ENCODE assay signal across 7 cellular contexts in genomic region chr5:160787247-160787646, GRCh38.
A peak's percentile ranks its signal among the peaks of the same experiment; 100 is the strongest.
DNase-seq lines count a peak whose midpoint lies in the region; ATAC-seq and TF ChIP-seq lines count a peak whose summit lies in the region.

No MANE protein-coding gene starts in this region.

- no peaks in the 10 kb centered on the region for H3K27me3 ChIP-seq in GM23338 (ENCODE audit: insufficient read depth)
- H3K27me3 ChIP-seq in left lung = no peaks in the 10 kb centered on the region

- H3F3A ChIP-seq in GM23338 (replicated peaks; ENCODE audit: low read depth) = no peaks in the 10 kb centered on the region

- H3K27ac Mint-ChIP-seq in GM23338 = no peak overlapping the region

- no peaks in the 10 kb centered on the region for H3K36me3 Mint-ChIP-seq in GM23338 (ENCODE audit: low read depth)

- DNase-seq in GM12864 (ENCODE audit: low read depth) (no peak), GM23338 (ENCODE audit: low spot score) (peak; percentile 75), RPMI8226 (peak; percentile 38), left lung (peak in 1 of 2 donors; percentile 42), putamen (ENCODE audit: low spot score) (no peak)

- peaks cover 5% of the 10 kb centered on the region; the same call in 1 of the 2 replicates for H3K9me2 ChIP-seq in GM23338 (ENCODE audit: insufficient read depth)

- intact Hi-C loops in left lung (cut with DNase I) = no loop called here

- H3K9me3 Mint-ChIP-seq in GM23338 = peaks cover 2% of the 10 kb centered on the region; the same call in 1 of the 3 replicates

- H3K4me3 ChIP-seq in GM12864 (ENCODE audit: low read depth, low read length) (no peak overlapping the region), GM23338 (no peak overlapping the region), left lung (no peak overlapping the region)

- no peak overlapping the region for H3K4me3 Mint-ChIP-seq in GM23338

- peaks cover 9% of the 10 kb centered on the region; the same call in 2 of the 3 replicates for H3K4me1 Mint-ChIP-seq in GM23338

- H2AFZ ChIP-seq in GM23338 = no peak overlapping the region

- H3K4me1 ChIP-seq in GM23338 (ENCODE audit: insufficient read depth) = 0 out of 2 replicates have a peak, but pooled peaks cover 7% of the 10 kb centered on the region
- no peaks in the 10 kb centered on the region for H3K4me1 ChIP-seq in left lung

- H3K27me3 Mint-ChIP-seq in GM23338 (ENCODE audit: insufficient read depth, low read depth, poor library complexity) = no peaks in the 10 kb centered on the region

- no peaks in the 10 kb centered on the region for H3K9me3 ChIP-seq in left lung

- H3K4me2 ChIP-seq in GM23338 = no peak overlapping the region

- ATAC-seq in GM23338 (peak; percentile 95), left lung (peak; percentile 92), HG03095 (IDR thresholded peaks at IDR 0.05; ENCODE audit: unreplicated experiment) (no peak), GM19328 (IDR thresholded peaks at IDR 0.05; ENCODE audit: unreplicated experiment) (no peak)

- H3K36me3 ChIP-seq in GM23338 (ENCODE audit: insufficient read depth) (no peaks in the 10 kb centered on the region), left lung (no peaks in the 10 kb centered on the region)

- no peaks in the 10 kb centered on the region for H3K79me2 ChIP-seq in GM23338 (replicated peaks; ENCODE audit: insufficient read depth)

- H4K20me1 ChIP-seq in GM23338 (replicated peaks; ENCODE audit: insufficient read depth) = no peaks in the 10 kb centered on the region

- H3K27ac ChIP-seq in GM23338 (ENCODE audit: low read depth) = no peak overlapping the region
- no peak overlapping the region for H3K27ac ChIP-seq in left lung

- TF ChIP-seq CTCF in GM12864 (IDR thresholded peaks at IDR 0.05; ENCODE audit: low read depth, low read length, missing control alignments) (peak; percentile 62), GM23338 (conservative IDR thresholded peaks at IDR 0.05; ENCODE audit: low read depth in 2 of 2) (peak; percentile 75 to 93), left lung (IDR thresholded peaks at IDR 0.05) (peak in 1 of 2 donors; percentile 35)

TF ChIP-seq in GM23338, 12 proteins besides CTCF, POLR2A, EP300 and RAD21:
- peak; percentile 68 for TF ChIP-seq ZNF462 (CRISPR knock-in tag; IDR thresholded peaks at IDR 0.05)
- no peak for TF ChIP-seq NANOG (IDR thresholded peaks at IDR 0.05; ENCODE audit: borderline replicate concordance)

Comparison
In these comparisons a context has a peak if more than half of its experiments do, and no peak if none do; other contexts are left out.
1. DNase-seq: peak in GM23338 (single experiment) and RPMI8226 (single experiment); none in GM12864 (single experiment) and putamen (single experiment).
2. ATAC-seq: peak in GM23338 (single experiment) and left lung (single experiment); none in HG03095 (single experiment) and GM19328 (single experiment).